In genomic region chr3:119294402-119294888, GRCh38 we compare ENCODE assay signal across 8 cellular contexts. TPM values are rescaled to one million over a fixed set of nuclear protein-coding genes. Genes with fewer than 3 reads are reported as not detected.
A peak's percentile ranks its signal among the peaks of the same experiment; 100 is the strongest.
DNase-seq lines count a peak whose midpoint lies in the region; ATAC-seq, FAIRE-seq and TF ChIP-seq lines count a peak whose summit lies in the region.

No MANE protein-coding gene starts in this region.

- H4K20me1 ChIP-seq in BLaER1 = no peaks in the 10 kb centered on the region

- H3K27me3 ChIP-seq in BLaER1 (peaks cover 11% of the 10 kb centered on the region), ascending aorta (no peaks in the 10 kb centered on the region)

- peak; percentile 11 for FAIRE-seq in GM19239 (lab: Jason Lieb, UNC)

- H3K27ac ChIP-seq in BLaER1 (peak overlapping the region; percentile 30; the same call in 1 of the 2 replicates), ascending aorta (peak overlapping the region; percentile 94 to 96)

- H3K4me1 ChIP-seq in BLaER1 (peaks cover 44% of the 10 kb centered on the region), ascending aorta (peaks cover 6 to 18% of the 10 kb centered on the region in 2 donors)

- intact Hi-C loops in ascending aorta (cut with DNase I) = loop anchor here (1.0 kb wide), 2 partner anchors 28 to 54 kb away; partner anchors contain the start of gene B4GALT4

- H3K4me2 ChIP-seq in BLaER1 = peak overlapping the region; percentile 99

- TF ChIP-seq CTCF in ascending aorta (IDR thresholded peaks at IDR 0.05) = no peak

- no peak for DNase-seq in GM19239 (ENCODE audit: insufficient read length, low spot score)
- DNase-seq in T follicular helper cell (ENCODE audit: low read depth) = peak; percentile 58
- DNase-seq in ascending aorta (ENCODE audit: low spot score in 2 of 2) = peak in 1 of 2 donors; percentile 80
- peak; percentile 60 for DNase-seq in iPS-NIHi11 (ENCODE audit: low spot score)
- DNase-seq in stimulated activated CD4-positive, alpha-beta T cell treated with anti-CD3 and anti-CD28 coated beads, Interleukin-1b, Interleukin-23, amount 100 ng/mL, for 4 hours (ENCODE audit: low read depth in 2 of 2) = peak; percentile 41 to 46
- no peak for DNase-seq in cerebellum (ENCODE audit: low spot score)

- H3K9me3 ChIP-seq in BLaER1 = 0 out of 2 replicates have a peak, but pooled peaks cover 2% of the 10 kb centered on the region
- H3K9me3 ChIP-seq in ascending aorta = no peaks in the 10 kb centered on the region

- peak overlapping the region; percentile 67 for H3K9ac ChIP-seq in BLaER1

- ATAC-seq in HG03354 (IDR thresholded peaks at IDR 0.05; ENCODE audit: poor library complexity, severe bottlenecking, unreplicated experiment) = peak; percentile 64

- peak overlapping the region; percentile 70 for H3K4me3 ChIP-seq in BLaER1
- H3K4me3 ChIP-seq in ascending aorta = peak overlapping the region; percentile 78 to 80

- no peaks in the 10 kb centered on the region for H3K36me3 ChIP-seq in BLaER1
- H3K36me3 ChIP-seq in ascending aorta = no peaks in the 10 kb centered on the region

RNA-seq across cellular contexts. Expression of gene ARHGAP31, which starts 0.3 kb away (rescaled TPM):
- total RNA-seq in ascending aorta (31.4 TPM), cerebellum (11.9 TPM)

RNA-seq across cellular contexts. Expression of gene B4GALT4, which starts 53.8 kb away (rescaled TPM):
- 6.4 TPM for total RNA-seq in ascending aorta
- 7.9 TPM for total RNA-seq in cerebellum

Comparison
In these comparisons a context has a peak if more than half of its experiments do, and no peak if none do; other contexts are left out.
1. DNase-seq: peak in T follicular helper cell (single experiment), iPS-NIHi11 (single experiment) and stimulated activated CD4-positive, alpha-beta T cell treated with anti-CD3 and anti-CD28 coated beads, Interleukin-1b, Interleukin-23, amount 100 ng/mL, for 4 hours (2 of 2); none in GM19239 (single experiment) and cerebellum (single experiment).